In genomic region chr3:42595682-42596081, GRCh38 we compare ENCODE assay signal across 1 cellular context.
TF ChIP-seq lines count a peak whose summit lies in the region.

No MANE protein-coding gene starts in this region.

TF ChIP-seq in WTC11, 78 proteins besides CTCF, POLR2A, EP300 and RAD21:
- TF ChIP-seq ZNF281 (CRISPR knock-in tag; IDR thresholded peaks at IDR 0.05) (no peak), ARID4B (CRISPR knock-in tag; IDR thresholded peaks at IDR 0.05; ENCODE audit: borderline replicate concordance) (no peak), AFF4 (CRISPR knock-in tag; IDR thresholded peaks at IDR 0.05; ENCODE audit: borderline replicate concordance) (no peak), IRF2 (CRISPR knock-in tag; IDR thresholded peaks at IDR 0.05; ENCODE audit: borderline replicate concordance, low read depth) (no peak), ZSCAN18 (CRISPR knock-in tag; IDR thresholded peaks at IDR 0.05) (no peak), ATF2 (CRISPR knock-in tag; IDR thresholded peaks at IDR 0.05; ENCODE audit: borderline replicate concordance, low read depth) (no peak), RELA (CRISPR knock-in tag; IDR thresholded peaks at IDR 0.05; ENCODE audit: borderline replicate concordance) (no peak), ATF3 (CRISPR knock-in tag; conservative IDR thresholded peaks at IDR 0.05) (no peak)
